ENCODE assay signal across 1 cellular context in genomic region chr14:44766285-44766684, GRCh38.
TF ChIP-seq lines count a peak whose summit lies in the region.

No MANE protein-coding gene starts in this region.

TF ChIP-seq in GM23338, 12 proteins besides CTCF, POLR2A, EP300 and RAD21 (continued from another document):
- no peak for TF ChIP-seq ZNF462 (CRISPR knock-in tag; IDR thresholded peaks at IDR 0.05)
